Comparison of ENCODE assay signal across 9 cellular contexts in genomic region chr22:24287212-24287611, GRCh38. TPM values are rescaled to one million over a fixed set of nuclear protein-coding genes. Genes with fewer than 3 reads are reported as not detected.
DNase-seq lines count a peak whose midpoint lies in the region; ATAC-seq and TF ChIP-seq lines count a peak whose summit lies in the region.
"Not testable (repeated sequence)": the region's sequence is repeated elsewhere in the genome, so short reads cannot be mapped to it uniquely, and the experiment has no call there.
"Had no signal": no experiment of that assay in that cellular context is flagged by ENCODE, and none has a peak within 500 bp of the region (broad histone marks: within the 10 kb centered on the region; RNA-seq: fewer than 3 reads in every experiment).

No MANE protein-coding gene starts in this region.

- H3K4me1 ChIP-seq in ascending aorta (peaks cover 6 to 45% of the 10 kb centered on the region in 2 donors), right atrium auricular region (peaks cover 0 to 75% of the 10 kb centered on the region in 2 donors), gastrocnemius medialis (peaks cover 67 to 77% of the 10 kb centered on the region in 2 donors), tibial artery (peaks cover 4 to 90% (median 53%) of the 10 kb centered on the region in 4 donors)

- ATAC-seq in Right ventricle myocardium superior (ENCODE audit: poor library complexity): peak; percentile 53
- not testable (repeated sequence) for ATAC-seq in gastrocnemius medialis

- in situ Hi-C loops in gastrocnemius medialis (cut with MboI; ENCODE audit: low sequenced_read_pairs in 4 of 4): not testable (repeated sequence)

- H3K4me1 Mint-ChIP-seq in CD14-positive monocyte (peaks cover 43% of the 10 kb centered on the region), neural crest cell (peaks cover 50% of the 10 kb centered on the region)

- TF ChIP-seq CTCF in CD14-positive monocyte (IDR thresholded peaks at IDR 0.05); ascending aorta (IDR thresholded peaks at IDR 0.05); coronary artery (IDR thresholded peaks at IDR 0.05); right atrium auricular region (IDR thresholded peaks at IDR 0.05); neural crest cell (conservative IDR thresholded peaks at IDR 0.05); gastrocnemius medialis (IDR thresholded peaks at IDR 0.05 in 4 of 5, conservative IDR thresholded peaks at IDR 0.05 in 1 of 5); tibial artery (IDR thresholded peaks at IDR 0.05): not testable (repeated sequence)

- peaks cover 9 to 15% of the 10 kb centered on the region in 2 donors for H3K36me3 Mint-ChIP-seq in CD14-positive monocyte
- not testable (repeated sequence) for H3K36me3 Mint-ChIP-seq in neural crest cell (ENCODE audit: low read depth)

- H3K4me3 ChIP-seq in ascending aorta, coronary artery, right atrium auricular region, gastrocnemius medialis, tibial artery: not testable (repeated sequence)

- H3K27ac ChIP-seq in ascending aorta: peak overlapping the region; percentile 79 to 80
- H3K27ac ChIP-seq in coronary artery: peak overlapping the region; percentile 61 to 81
- H3K27ac ChIP-seq in right atrium auricular region: peak overlapping the region; percentile 78 to 92
- H3K27ac ChIP-seq in gastrocnemius medialis: peak overlapping the region; percentile 35 to 76 (median 68)
- peak overlapping the region; percentile 61 to 65 for H3K27ac ChIP-seq in tibial artery

- H3K27ac Mint-ChIP-seq in CD14-positive monocyte (peak overlapping the region in 5 of 7 donors; percentile 68 to 82 (median 73)), neural crest cell (ENCODE audit: unreplicated experiment) (peak overlapping the region; percentile 65)

- H3K4me3 Mint-ChIP-seq in CD14-positive monocyte, neural crest cell: not testable (repeated sequence)

- DNase-seq in CD14-positive monocyte (ENCODE audit: low spot score); ascending aorta (ENCODE audit: low spot score in 2 of 2); coronary artery (ENCODE audit: low spot score); Right ventricle myocardium superior; right atrium auricular region (ENCODE audit: low spot score); neural crest cell (ENCODE audit: low read depth, low spot score); gastrocnemius medialis; tibial artery: not testable (repeated sequence)

- intact Hi-C loops in CD14-positive monocyte (cut with micrococcal nuclease); ascending aorta (cut with DNase I); Right ventricle myocardium superior (cut with DNase I); gastrocnemius medialis (cut with DNase I; ENCODE audit: low total_unique reads); tibial artery (cut with DNase I; ENCODE audit: low total_unique reads): not testable (repeated sequence)

- H3K36me3 ChIP-seq in ascending aorta, right atrium auricular region, gastrocnemius medialis, tibial artery: not testable (repeated sequence)

- TF ChIP-seq POLR2A in gastrocnemius medialis (IDR thresholded peaks at IDR 0.05): not testable (repeated sequence)

- H3K27me3 ChIP-seq in ascending aorta, right atrium auricular region, gastrocnemius medialis, tibial artery: not testable (repeated sequence)

- not testable (repeated sequence) for H3K9me3 ChIP-seq in ascending aorta, right atrium auricular region, gastrocnemius medialis, tibial artery

- H3K9me3 Mint-ChIP-seq in CD14-positive monocyte, neural crest cell: not testable (repeated sequence)

- not testable (repeated sequence) for H3K27me3 Mint-ChIP-seq in CD14-positive monocyte (ENCODE audit: low read depth in 3 of 3); neural crest cell (ENCODE audit: low read depth)

RNA-seq across cellular contexts. Expression of gene SPECC1L, which starts 16.6 kb away (rescaled TPM):
- 1 to 10 TPM; 2.5 to 4.9 TPM for polyA plus RNA-seq in CD14-positive monocyte
- total RNA-seq in ascending aorta (66.9 TPM), Right ventricle myocardium superior (41.1 TPM), right atrium auricular region (10 to 100 TPM; 33.6 to 39.1 TPM), neural crest cell (121 and 123 TPM in 2 replicates), gastrocnemius medialis (10 to 100 TPM; 16.2 to 19.9 (median 18.7) TPM)

RNA-seq across cellular contexts. Expression of gene GGT5, which starts 42.3 kb away (rescaled TPM):
- under 1 TPM in 1 of 2 donors, not detected in 1; 0.26 TPM for polyA plus RNA-seq in CD14-positive monocyte
- total RNA-seq in ascending aorta: 238 TPM
- total RNA-seq in Right ventricle myocardium superior: 21.0 TPM
- 10 to 100 TPM; 36.2 to 58.7 TPM for total RNA-seq in right atrium auricular region
- total RNA-seq in neural crest cell: 0.56 and 0.59 TPM in 2 replicates
- 10 to 100 TPM in 3 of 4 donors, 1 to 10 TPM in 1; 8.8 to 29.9 (median 22.8) TPM for total RNA-seq in gastrocnemius medialis
- total RNA-seq: CD4-positive, CD25-positive, alpha-beta regulatory T cell had no signal
- polyA plus RNA-seq: CD4-positive, CD25-positive, alpha-beta regulatory T cell had no signal
